In the genomic region with DNA sequence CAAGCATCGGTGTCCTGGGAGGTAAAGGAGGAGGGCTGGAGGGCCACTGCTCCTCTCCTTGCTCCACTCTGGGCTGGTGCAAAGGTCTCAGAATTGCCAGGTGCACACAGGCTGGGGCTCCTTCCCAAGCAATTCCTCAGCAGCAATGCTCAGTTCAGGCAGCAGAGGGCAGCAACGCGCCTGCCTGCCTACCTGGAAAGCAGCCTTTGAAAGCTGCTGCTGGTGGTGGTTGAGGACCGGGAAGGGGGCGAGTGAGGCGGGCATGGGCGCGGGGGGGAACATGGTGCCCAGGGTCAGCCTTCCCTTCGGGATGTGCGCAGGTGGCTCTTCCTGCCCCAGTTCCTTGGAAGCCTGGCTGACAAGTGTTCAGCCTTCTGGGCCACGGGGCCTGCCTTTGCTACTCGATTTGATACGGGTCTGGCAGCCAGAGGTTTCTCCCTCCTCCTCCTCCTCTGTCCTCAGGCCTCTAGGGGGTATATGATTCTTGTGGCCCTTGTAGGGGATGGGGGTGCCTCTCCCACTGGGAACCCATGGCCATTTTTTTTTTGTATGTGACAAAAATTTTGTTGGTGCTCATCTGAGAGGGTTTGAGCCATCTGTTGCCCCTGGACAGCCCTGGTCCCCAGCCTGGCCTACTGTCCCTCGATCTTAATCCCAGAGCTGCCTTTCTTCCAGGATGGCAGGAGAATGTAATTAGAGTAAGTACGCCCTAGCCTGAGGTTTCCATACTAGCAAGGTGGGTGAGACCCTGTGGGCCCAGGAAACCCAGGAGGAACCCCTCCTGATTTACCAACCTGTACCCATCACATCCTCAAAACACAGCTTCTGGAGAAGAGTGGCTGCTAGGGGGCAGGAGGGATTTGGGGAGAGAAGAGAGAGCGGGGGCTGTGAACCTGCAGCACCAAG, we compare ENCODE assay signal across 8 cellular contexts. TPM values are rescaled to one million over a fixed set of nuclear protein-coding genes. Genes with fewer than 3 reads are reported as not detected.
DNase-seq lines count a peak whose midpoint lies in the region; ATAC-seq and TF ChIP-seq lines count a peak whose summit lies in the region.

No MANE protein-coding gene starts in this region.

- peak; percentile 96 for TF ChIP-seq CTCF in 22Rv1 (IDR thresholded peaks at IDR 0.05)
- peak; percentile 90 to 98 (median 96) for TF ChIP-seq CTCF in Peyer's patch (IDR thresholded peaks at IDR 0.05)
- peak; percentile 94 for TF ChIP-seq CTCF in nephron progenitor cell (IDR thresholded peaks at IDR 0.05)

- peaks cover 7% of the 10 kb centered on the region for H3K27me3 Mint-ChIP-seq in nephron progenitor cell (ENCODE audit: low read depth, poor library complexity)
- no peaks in the 10 kb centered on the region for H3K27me3 Mint-ChIP-seq in stimulated activated naive CD8-positive, alpha-beta T cell treated with anti-CD3 and anti-CD28 coated beads, Interleukin-15, Interleukin-2, amounts not matched to agents 100 ng/mL and 50 ng/mL, for 24 hours

- H3K36me3 ChIP-seq in Peyer's patch: peaks cover 0 to 20% (median 0%) of the 10 kb centered on the region in 3 donors

- H3K27me3 ChIP-seq in Peyer's patch: no peaks in the 10 kb centered on the region

- H3K4me1 Mint-ChIP-seq in nephron progenitor cell: peaks cover 58% of the 10 kb centered on the region
- H3K4me1 Mint-ChIP-seq in stimulated activated naive CD8-positive, alpha-beta T cell treated with anti-CD3 and anti-CD28 coated beads, Interleukin-15, Interleukin-2, amounts not matched to agents 100 ng/mL and 50 ng/mL, for 24 hours (ENCODE audit: low read depth): peaks cover 35% of the 10 kb centered on the region

- peaks cover 0 to 28% (median 6%) of the 10 kb centered on the region in 4 donors for H3K4me1 ChIP-seq in Peyer's patch

- H3K27ac ChIP-seq in 22Rv1: 0 out of 2 replicates have a peak overlapping the region, but pooled peaks have one; percentile 40
- no peak overlapping the region for H3K27ac ChIP-seq in Peyer's patch

- peak overlapping the region; percentile 66 for H3K4me3 Mint-ChIP-seq in nephron progenitor cell
- peak overlapping the region; percentile 58 for H3K4me3 Mint-ChIP-seq in stimulated activated naive CD8-positive, alpha-beta T cell treated with anti-CD3 and anti-CD28 coated beads, Interleukin-15, Interleukin-2, amounts not matched to agents 100 ng/mL and 50 ng/mL, for 24 hours

- no peak for TF ChIP-seq POLR2A in Peyer's patch (IDR thresholded peaks at IDR 0.05)

- peak; percentile 46 for ATAC-seq in GM18511 (IDR thresholded peaks at IDR 0.05; ENCODE audit: unreplicated experiment)

- DNase-seq in LHCN-M2 (ENCODE audit: low read depth) (peak; percentile 64), Peyer's patch (peak; percentile 82 to 96 (median 95)), fibroblast of peridontal ligament (ENCODE audit: extremely low read depth) (peak; percentile 71), nephron progenitor cell (peak; percentile 93)
- DNase-seq in activated T-helper 1 cell treated with anti-CD3 and anti-CD28 coated beads, Interleukin-2, amount 50 U/mL, for 16 hours (ENCODE audit: low read depth in 1 of 2, low spot score in 1 of 2): peak; percentile 49 to 75

- peak overlapping the region; percentile 85 for H3K27ac Mint-ChIP-seq in nephron progenitor cell
- H3K27ac Mint-ChIP-seq in stimulated activated naive CD8-positive, alpha-beta T cell treated with anti-CD3 and anti-CD28 coated beads, Interleukin-15, Interleukin-2, amounts not matched to agents 100 ng/mL and 50 ng/mL, for 24 hours: peak overlapping the region; percentile 71

- H3K4me3 ChIP-seq in Peyer's patch: no peak overlapping the region

- no peaks in the 10 kb centered on the region for H3K9me3 ChIP-seq in Peyer's patch

- no peaks in the 10 kb centered on the region for H3K9me3 Mint-ChIP-seq in nephron progenitor cell
- H3K9me3 Mint-ChIP-seq in stimulated activated naive CD8-positive, alpha-beta T cell treated with anti-CD3 and anti-CD28 coated beads, Interleukin-15, Interleukin-2, amounts not matched to agents 100 ng/mL and 50 ng/mL, for 24 hours: no peaks in the 10 kb centered on the region

- peaks cover 13% of the 10 kb centered on the region for H3K36me3 Mint-ChIP-seq in nephron progenitor cell (ENCODE audit: low read depth)
- H3K36me3 Mint-ChIP-seq in stimulated activated naive CD8-positive, alpha-beta T cell treated with anti-CD3 and anti-CD28 coated beads, Interleukin-15, Interleukin-2, amounts not matched to agents 100 ng/mL and 50 ng/mL, for 24 hours (ENCODE audit: low read depth): peaks cover 11% of the 10 kb centered on the region

RNA-seq across cellular contexts. Expression of gene MRPS18A, which starts 20.1 kb away (rescaled TPM):
- total RNA-seq in LHCN-M2 (2014; rRNA removed) (36.3 and 37.1 TPM in 2 replicates), Peyer's patch (10 to 100 TPM; 41.1 to 64.4 (median 52.4) TPM)
- 56.7 TPM for polyA plus RNA-seq in LHCN-M2 (2012)

RNA-seq across cellular contexts. Expression of gene RSPH9, which starts 22.7 kb away (rescaled TPM):
- total RNA-seq in LHCN-M2 (2014; rRNA removed) (not detected in 2 replicates), Peyer's patch (1 to 10 TPM in 1 of 4 donors, not detected in 3; 1.7 TPM)
- polyA plus RNA-seq in LHCN-M2 (2012): 0.18 TPM

RNA-seq across cellular contexts. Expression of gene MAD2L1BP, which starts 31.9 kb away (rescaled TPM):
- total RNA-seq in LHCN-M2 (2014; rRNA removed): 28.3 and 34.4 TPM in 2 replicates
- 27.5 TPM for polyA plus RNA-seq in LHCN-M2 (2012)
- 10 to 100 TPM; 32.2 to 72.0 (median 58.0) TPM for total RNA-seq in Peyer's patch

RNA-seq across cellular contexts. Expression of gene GTPBP2, which starts 38.4 kb away (rescaled TPM):
- 44.1 and 45.5 TPM in 2 replicates for total RNA-seq in LHCN-M2 (2014; rRNA removed)
- 27.5 TPM for polyA plus RNA-seq in LHCN-M2 (2012)
- total RNA-seq in Peyer's patch: 100 to 1,000 TPM in 1 of 4 donors, 10 to 100 TPM in 3; 73.4 to 118 (median 88.4) TPM
